Comparison of ENCODE assay signal across 19 cellular contexts in genomic region chr4:94918543-94918942, GRCh38.
DNase-seq lines count a peak whose midpoint lies in the region; ATAC-seq, FAIRE-seq and TF ChIP-seq lines count a peak whose summit lies in the region.
"Had no signal": no experiment of that assay in that cellular context is flagged by ENCODE, and none has a peak within 500 bp of the region (broad histone marks: within the 10 kb centered on the region; RNA-seq: fewer than 3 reads in every experiment).

No MANE protein-coding gene starts in this region.

- no peaks in the 10 kb centered on the region for H3K23me2 ChIP-seq in H1 (ENCODE audit: low read depth, low read length)

- no peak for FAIRE-seq in A549 (lab: Jason Lieb, UNC)
- no peak for FAIRE-seq in H1 (lab: Jason Lieb, UNC)
- FAIRE-seq: A204.1, D721Med, G401.6, GM12891 had no signal

- H4K20me1 ChIP-seq in IMR-90 (ENCODE audit: insufficient read depth, low read length) (no peaks in the 10 kb centered on the region), H1 (replicated peaks in 1 of 2; ENCODE audit: control insufficient read depth in 1 of 2, insufficient read depth in 2 of 2, low read length in 2 of 2) (no peaks in the 10 kb centered on the region)
- H4K20me1 ChIP-seq: BLaER1 treated with 17β-estradiol and CSF1 and Interleukin-3, amounts not matched to agents 10 nM and 100 nM had no signal

- no peaks in the 10 kb centered on the region for H3K9me1 ChIP-seq in IMR-90 (ENCODE audit: insufficient read depth, low read length)

- H3K4me1 ChIP-seq in A549 (no peaks in the 10 kb centered on the region; the same call in 2 of the 3 replicates), IMR-90 (ENCODE audit: control insufficient read depth, insufficient read depth, low read length) (no peaks in the 10 kb centered on the region), H1 (replicated peaks in 1 of 4; ENCODE audit: control insufficient read depth in 3 of 4, insufficient read depth in 4 of 4, low read length in 3 of 4) (no peaks in the 10 kb centered on the region), ovary (ENCODE audit: insufficient read depth) (no peaks in the 10 kb centered on the region)
- H3K4me1 ChIP-seq: Caco-2 had no signal

- H4K5ac ChIP-seq in IMR-90 (ENCODE audit: low read depth, low read length): no peak overlapping the region
- no peak overlapping the region for H4K5ac ChIP-seq in H1 (ENCODE audit: insufficient read length, low read depth, low read length)

- no TSS peak for BruUV-seq in IMR-90 (replicated peaks; lab: Mats Ljungman, UMichigan)

- no peak for TF ChIP-seq CTCF in A549 (IDR thresholded peaks at IDR 0.05)
- TF ChIP-seq CTCF in IMR-90 (conservative IDR thresholded peaks at IDR 0.05; ENCODE audit: low read depth, low read length): no peak
- TF ChIP-seq CTCF in H1 (IDR thresholded peaks at IDR 0.05; ENCODE audit: control extremely low read depth in 1 of 3, insufficient read depth in 1 of 3, low read depth in 1 of 3, low read length in 3 of 3): no peak
- no peak for TF ChIP-seq CTCF in ovary (IDR thresholded peaks at IDR 0.05)

- H3K9me3 ChIP-seq in A549 (no peaks in the 10 kb centered on the region), IMR-90 (ENCODE audit: control insufficient read depth, insufficient read depth, low read length) (peaks cover 4% of the 10 kb centered on the region; the same call in 1 of the 2 replicates), H1 (ENCODE audit: insufficient read depth in 2 of 2, low read depth in 1 of 2, low read length in 1 of 2) (peaks cover 17 to 20% of the 10 kb centered on the region in 2 experiments), ovary (peaks cover 0 to 4% of the 10 kb centered on the region in 2 donors)

- H2BK20ac ChIP-seq in IMR-90 (ENCODE audit: low read depth, low read length): no peak overlapping the region
- H2BK20ac ChIP-seq in H1 (ENCODE audit: low read length): no peak overlapping the region

- in situ Hi-C loops in IMR-90 (cut with MboI; ENCODE audit: low sequenced_read_pairs): no loop called here

- H3K4me3 ChIP-seq in A549 (no peak overlapping the region), IMR-90 (ENCODE audit: insufficient read depth, low read depth, low read length) (no peak overlapping the region), H1 (ENCODE audit: extremely low read depth in 1 of 4, insufficient read depth in 2 of 4, low read depth in 3 of 4, low read length in 4 of 4) (no peak overlapping the region), ovary (no peak overlapping the region)
- H3K4me3 ChIP-seq: BLaER1 treated with 17β-estradiol and CSF1 and Interleukin-3, amounts not matched to agents 10 nM and 100 nM had no signal

- H3K27ac ChIP-seq in A549: no peak overlapping the region
- H3K27ac ChIP-seq in IMR-90 (ENCODE audit: insufficient read depth, low read length): no peak overlapping the region
- H3K27ac ChIP-seq in H1 (ENCODE audit: low read depth, low read length): no peak overlapping the region
- H3K27ac ChIP-seq in ovary: no peak overlapping the region
- H3K27ac ChIP-seq: BLaER1 treated with 17β-estradiol and CSF1 and Interleukin-3, amounts not matched to agents 10 nM and 100 nM; C4-2B had no signal

- no peak overlapping the region for H2BK120ac ChIP-seq in IMR-90 (ENCODE audit: low read depth, low read length)
- no peak overlapping the region for H2BK120ac ChIP-seq in H1 (replicated peaks; ENCODE audit: low read depth, low read length)

- H3K14ac ChIP-seq in IMR-90 (replicated peaks; ENCODE audit: low read depth, low read length) (no peak overlapping the region), H1 (ENCODE audit: insufficient read length) (no peak overlapping the region)

- no peaks in the 10 kb centered on the region for H3K79me2 ChIP-seq in H1 (ENCODE audit: control insufficient read depth in 1 of 2, insufficient read depth in 2 of 2, low read length in 2 of 2)

- TF ChIP-seq POLR2A in A549 (IDR thresholded peaks at IDR 0.05; ENCODE audit: low read length) (no peak), IMR-90 (IDR thresholded peaks at IDR 0.05; ENCODE audit: low read depth, low read length) (no peak), H1 (IDR thresholded peaks at IDR 0.05; ENCODE audit: control extremely low read depth in 1 of 2, low read depth in 2 of 2, low read length in 2 of 2) (no peak), ovary (IDR thresholded peaks at IDR 0.05) (no peak)

- H3K18ac ChIP-seq in IMR-90 (ENCODE audit: low read depth, low read length): no peak overlapping the region
- no peak overlapping the region for H3K18ac ChIP-seq in H1 (ENCODE audit: extremely low read depth, low read length)

- H3K23ac ChIP-seq in IMR-90 (ENCODE audit: low read depth, low read length): no peak overlapping the region
- no peak overlapping the region for H3K23ac ChIP-seq in H1 (ENCODE audit: insufficient read length)

- dilution Hi-C loops in IMR-90 (cut with HindIII; ENCODE audit: low sequenced_read_pairs, unreplicated experiment): no loop called here

- H2BK12ac ChIP-seq in H1 (ENCODE audit: low read depth, low read length): no peak overlapping the region

- POLR2A ChIA-PET in A549 (lab: Yijun Ruan, JAX): no interaction called here
- POLR2A ChIA-PET in IMR-90 (lab: Charles Lee; ENCODE audit: unreplicated experiment): no interaction called here
- POLR2A ChIA-PET in H1 (lab: Charles Lee; ENCODE audit: partially characterized antibody): interaction anchor here (0.6 kb wide), 1 partner anchor 100 kb away, joined by 3 read pairs; no protein-coding TSS in a partner anchor

- no peak overlapping the region for H2AK5ac ChIP-seq in IMR-90 (ENCODE audit: low read depth, low read length)
- no peak overlapping the region for H2AK5ac ChIP-seq in H1 (ENCODE audit: low read depth, low read length)

- H3K9ac ChIP-seq in IMR-90 (ENCODE audit: low read depth, low read length) (no peak overlapping the region), H1 (replicated peaks in 1 of 4; ENCODE audit: extremely low read depth in 1 of 4, low read depth in 3 of 4, low read length in 3 of 4) (no peak overlapping the region)
- H3K9ac ChIP-seq: BLaER1 treated with 17β-estradiol and CSF1 and Interleukin-3, amounts not matched to agents 10 nM and 100 nM had no signal

- DNase-seq in A549 (ENCODE audit: low read depth in 1 of 2, low spot score in 1 of 2) (no peak), IMR-90 (no peak), H1 (ENCODE audit: low read depth in 1 of 2, low spot score in 2 of 2) (no peak), ovary (no peak)
- DNase-seq: 8988T; AML-193; Caco-2; Calu3; CD4-positive, alpha-beta T cell; CD8-positive, alpha-beta T cell; DMS79 treated with DMSO at 0.1 percent for 48 hours; GF-D8 had no signal

- H2BK5ac ChIP-seq in IMR-90 (ENCODE audit: low read depth, low read length, poor library complexity, severe bottlenecking) (no peak overlapping the region), H1 (ENCODE audit: low read depth, low read length) (no peak overlapping the region)

- 86% methylated on average over 1 of the region's 1 CpG for WGBS in A549 (ENCODE audit: missing lambda C conversion rate)
- 100% methylated on average over 1 of the region's 1 CpG; no CpG with 5 or more reads in 1 of the 2 experiments for WGBS in IMR-90 (ENCODE audit: extremely low coverage in 2 of 2, insufficient read length in 1 of 2), 2 experiments
- WGBS in H1 (ENCODE audit: extremely low coverage in 1 of 2, insufficient coverage in 1 of 2, insufficient read length in 1 of 2, insufficient replicate concordance in 2 of 2, low coverage in 1 of 2, low lambda C conversion rate in 2 of 2, missing lambda C conversion rate in 1 of 2), 2 experiments: 92% methylated on average over 1 of the region's 1 CpG; no CpG with 5 or more reads in 1 of the 2 experiments
- 90 to 97% (median 94%) methylated on average over 1 of the region's 1 CpG for WGBS in ovary, 3 donors

- no peak overlapping the region for H2AK9ac ChIP-seq in IMR-90 (replicated peaks; ENCODE audit: low read depth, low read length, poor library complexity)

- H4K91ac ChIP-seq in IMR-90 (ENCODE audit: insufficient read depth, low read depth, low read length) (no peak overlapping the region), H1 (replicated peaks; ENCODE audit: insufficient read length, low read length) (no peak overlapping the region)

- intact Hi-C loops in IMR-90 (cut with micrococcal nuclease) (no loop called here), ovary (cut with DNase I) (no loop called here)

- H3K4ac ChIP-seq in IMR-90 (ENCODE audit: low read depth, low read length) (no peak overlapping the region; the same call in 1 of the 2 replicates), H1 (replicated peaks; ENCODE audit: insufficient read length, low read depth, low read length) (no peak overlapping the region)

- H3K36me3 ChIP-seq in IMR-90 (ENCODE audit: control insufficient read depth, insufficient read depth, low read length): no peaks in the 10 kb centered on the region
- no peaks in the 10 kb centered on the region; a peak in 3 of 8 replicates for H3K36me3 ChIP-seq in H1 (ENCODE audit: control insufficient read depth in 2 of 4, insufficient read depth in 4 of 4, low read length in 3 of 4)
- no peaks in the 10 kb centered on the region for H3K36me3 ChIP-seq in ovary
- H3K36me3 ChIP-seq: BLaER1 treated with 17β-estradiol and CSF1 and Interleukin-3, amounts not matched to agents 10 nM and 100 nM had no signal

- ATAC-seq in A549: no peak
- no peak for ATAC-seq in IMR-90 (ENCODE audit: low read depth)
- no peak for ATAC-seq in GM18520 (IDR thresholded peaks at IDR 0.05; ENCODE audit: unreplicated experiment)
- ATAC-seq: CD8-positive, alpha-beta T cell had no signal

- TF ChIP-seq EP300 in A549 (IDR thresholded peaks at IDR 0.05): no peak
- TF ChIP-seq EP300 in H1 (IDR thresholded peaks at IDR 0.05; ENCODE audit: borderline replicate concordance in 1 of 2, low read depth in 2 of 2, low read length in 2 of 2): no peak
- no peak for TF ChIP-seq EP300 in ovary (IDR thresholded peaks at IDR 0.05)

- no peaks in the 10 kb centered on the region for H3K79me1 ChIP-seq in IMR-90 (ENCODE audit: low read depth in 1 of 2, low read length in 2 of 2)
- no peaks in the 10 kb centered on the region for H3K79me1 ChIP-seq in H1 (ENCODE audit: low read depth, low read length)

- H3K4me2 ChIP-seq in A549 (no peak overlapping the region), IMR-90 (ENCODE audit: low read depth, low read length) (no peak overlapping the region), H1 (ENCODE audit: insufficient read depth in 1 of 2, low read depth in 2 of 2, low read length in 2 of 2) (no peak overlapping the region)

- no peak overlapping the region for H3K56ac ChIP-seq in IMR-90 (ENCODE audit: extremely low read depth, insufficient read depth, low read length)
- H3K56ac ChIP-seq in H1 (replicated peaks; ENCODE audit: insufficient read length, low read depth, low read length): no peak overlapping the region

- CTCF ChIA-PET in A549 (lab: Yijun Ruan, JAX): no interaction called here
- CTCF ChIA-PET in IMR-90 (lab: Yijun Ruan, JAX): no interaction called here
- CTCF ChIA-PET in H1 (lab: Charles Lee; ENCODE audit: partially characterized antibody): interaction anchor here (0.7 to 1.6 kb wide), 2 partner anchors 18 to 161 kb away, joined by 3 to 4 read pairs; no protein-coding TSS in a partner anchor

- TF ChIP-seq RAD21 in A549 (conservative IDR thresholded peaks at IDR 0.05 in 1 of 2, IDR thresholded peaks at IDR 0.05 in 1 of 2): no peak
- no peak for TF ChIP-seq RAD21 in IMR-90 (IDR thresholded peaks at IDR 0.05; ENCODE audit: low read length)
- no peak for TF ChIP-seq RAD21 in H1 (IDR thresholded peaks at IDR 0.05 in 1 of 2, conservative IDR thresholded peaks at IDR 0.05 in 1 of 2; ENCODE audit: low read depth in 2 of 2, low read length in 2 of 2)

- H2BK15ac ChIP-seq in IMR-90 (ENCODE audit: low read depth, low read length): no peak overlapping the region
- H2BK15ac ChIP-seq in H1 (ENCODE audit: low read length): no peak overlapping the region

- no peak overlapping the region for H4K8ac ChIP-seq in IMR-90 (ENCODE audit: low read depth in 2 of 2, low read length in 2 of 2)
- H4K8ac ChIP-seq in H1 (ENCODE audit: extremely low read depth, insufficient read depth, low read length): no peak overlapping the region

- H3K27me3 ChIP-seq in IMR-90 (ENCODE audit: control insufficient read depth, insufficient read depth, low read length): no peaks in the 10 kb centered on the region
- H3K27me3 ChIP-seq in H1 (replicated peaks in 1 of 4; ENCODE audit: control insufficient read depth in 3 of 4, extremely low read depth in 1 of 4, insufficient read depth in 3 of 4, low read length in 3 of 4): no peaks in the 10 kb centered on the region
- H3K27me3 ChIP-seq in ovary: no peaks in the 10 kb centered on the region
- H3K27me3 ChIP-seq: BLaER1 treated with 17β-estradiol and CSF1 and Interleukin-3, amounts not matched to agents 10 nM and 100 nM had no signal

- H2AFZ ChIP-seq in IMR-90 (replicated peaks; ENCODE audit: low read length, poor library complexity) (no peak overlapping the region), H1 (ENCODE audit: low read length) (no peak overlapping the region)

Comparison
In these comparisons a context has a peak if more than half of its experiments do, and no peak if none do; other contexts are left out.
1. Of the 18 proteins assayed by ChIP-seq in both H1 and A549: peak only in H1: none; only in A549: none; in both: MAFK; in neither: 17.